8 cellular contexts compared by ENCODE assay signal in genomic region chr15:23467110-23467600, GRCh38. TPM values are rescaled to one million over a fixed set of nuclear protein-coding genes. Genes with fewer than 3 reads are reported as not detected.
A peak's percentile ranks its signal among the peaks of the same experiment; 100 is the strongest.
DNase-seq lines count a peak whose midpoint lies in the region; ATAC-seq, FAIRE-seq and TF ChIP-seq lines count a peak whose summit lies in the region.

No MANE protein-coding gene starts in this region.

- peak; percentile 53 for DNase-seq in ACHN
- DNase-seq in H4 (ENCODE audit: low spot score), result peak; percentile 42
- DNase-seq in RCC 7860 (ENCODE audit: low spot score), result peak; percentile 44
- peak; percentile 47 for DNase-seq in fibroblast of villous mesenchyme (ENCODE audit: low read depth)
- no peak for DNase-seq in thoracic aorta (ENCODE audit: low spot score)
- no peak for DNase-seq in 8988T
- no peak for DNase-seq in HCEC 1CT
- DNase-seq in natural killer cell, result no peak

- no peak overlapping the region for H3K4me3 Mint-ChIP-seq in natural killer cell

- peaks cover 14% of the 10 kb centered on the region in 2 donors for H3K4me1 ChIP-seq in thoracic aorta (ENCODE audit: control insufficient read depth in 1 of 2, low read depth in 2 of 2)

- TF ChIP-seq CTCF in fibroblast of villous mesenchyme (IDR thresholded peaks at IDR 0.05; ENCODE audit: insufficient read depth, low read depth, low read length) (peak; percentile 43), thoracic aorta (IDR thresholded peaks at IDR 0.05) (peak; percentile 54), natural killer cell (IDR thresholded peaks at IDR 0.05) (no peak)

- no peaks in the 10 kb centered on the region for H3K9me3 Mint-ChIP-seq in natural killer cell

- H3K27ac Mint-ChIP-seq in natural killer cell, result no peak overlapping the region

- H3K36me3 Mint-ChIP-seq in natural killer cell, result no peaks in the 10 kb centered on the region

- H3K9me3 ChIP-seq in thoracic aorta, result no peaks in the 10 kb centered on the region

- ATAC-seq in thoracic aorta (ENCODE audit: insufficient number of reproducible peaks, low FRiP score, low read depth) (no peak), natural killer cell (no peak)

- no peaks in the 10 kb centered on the region for H3K36me3 ChIP-seq in thoracic aorta

- H3K27ac ChIP-seq in thoracic aorta, result no peak overlapping the region

- FAIRE-seq in RCC 7860 (lab: Jason Lieb, UNC), result peak; percentile 80

- intact Hi-C loops in natural killer cell (cut with micrococcal nuclease), result no loop called here

- H3K4me3 ChIP-seq in fibroblast of villous mesenchyme (ENCODE audit: low read depth, low read length) (no peak overlapping the region), thoracic aorta (no peak overlapping the region)

- no peaks in the 10 kb centered on the region for H3K27me3 ChIP-seq in thoracic aorta (replicated peaks; ENCODE audit: insufficient read depth)

- no peaks in the 10 kb centered on the region for H3K4me1 Mint-ChIP-seq in natural killer cell

- no peaks in the 10 kb centered on the region for H3K27me3 Mint-ChIP-seq in natural killer cell (ENCODE audit: low read depth in 2 of 2)

- in situ Hi-C loops in ACHN (cut with HindIII; ENCODE audit: low pct_ligation_motif_present, low pct_unique_long_range_greater_than_20kb, low sequenced_read_pairs), result no loop called here

RNA-seq across cellular contexts. Expression of gene GOLGA6L2, which starts 20.1 kb away (rescaled TPM):
- total RNA-seq in H4 (2014; rRNA removed; shearing (Covaris generic)), result not detected in 2 replicates
- total RNA-seq in fibroblast of villous mesenchyme (not detected in 2 replicates), thoracic aorta (not detected), natural killer cell (not detected)

Comparison
In these comparisons a context has a peak if more than half of its experiments do, and no peak if none do; other contexts are left out.
1. DNase-seq: peak in ACHN (single experiment), H4 (single experiment), RCC 7860 (single experiment) and fibroblast of villous mesenchyme (single experiment); none in thoracic aorta (single experiment), 8988T (single experiment), HCEC 1CT (single experiment) and natural killer cell (single experiment).